Comparison of ENCODE assay signal across 6 cellular contexts in genomic region chr17:4704574-4704907, GRCh38. TPM values are rescaled to one million over a fixed set of nuclear protein-coding genes. Genes with fewer than 3 reads are reported as not detected.
DNase-seq lines count a peak whose midpoint lies in the region; ATAC-seq and TF ChIP-seq lines count a peak whose summit lies in the region.
"Not testable (repeated sequence)": the region's sequence is repeated elsewhere in the genome, so short reads cannot be mapped to it uniquely, and the experiment has no call there.

No MANE protein-coding gene starts in this region.

- peaks cover 53% of the 10 kb centered on the region for H3K79me2 ChIP-seq in HCT116 (ENCODE audit: insufficient read depth, low read length)

- H3K9me3 Mint-ChIP-seq in central memory CD8-positive, alpha-beta T cell; osteocyte (ENCODE audit: unreplicated experiment): not testable (repeated sequence)

- H3K9me2 ChIP-seq in HCT116 (ENCODE audit: insufficient read depth): not testable (repeated sequence)

- TSS peak; percentile 87 for BruUV-seq in HCT116 (replicated peaks; lab: Mats Ljungman, UMichigan)

- not testable (repeated sequence) for H2AFZ ChIP-seq in HCT116 (ENCODE audit: low read depth, low read length, poor library complexity, severe bottlenecking)

- H3K27me3 Mint-ChIP-seq in central memory CD8-positive, alpha-beta T cell; osteocyte (ENCODE audit: unreplicated experiment): not testable (repeated sequence)

- TF ChIP-seq CTCF in HCT116 (IDR thresholded peaks at IDR 0.05 in 2 of 3, conservative IDR thresholded peaks at IDR 0.05 in 1 of 3; ENCODE audit: borderline replicate concordance in 1 of 3, insufficient read depth in 1 of 3, low read depth in 2 of 3, low read length in 2 of 3); WI38 (IDR thresholded peaks at IDR 0.05; ENCODE audit: low read depth, low read length); osteocyte (IDR thresholded peaks at IDR 0.05); uterus (IDR thresholded peaks at IDR 0.05): not testable (repeated sequence)

- H3K27me3 ChIP-seq in HCT116 (ENCODE audit: insufficient read depth, low read length); iPS-15b (ENCODE audit: control insufficient read depth, insufficient read depth, low read length); uterus: not testable (repeated sequence)

- TF ChIP-seq RAD21 in HCT116 (IDR thresholded peaks at IDR 0.05; ENCODE audit: low read depth): not testable (repeated sequence)

- intact Hi-C loops in HCT116 (cut with micrococcal nuclease); uterus (cut with DNase I; ENCODE audit: low total_unique reads): not testable (repeated sequence)

- not testable (repeated sequence) for H3K36me3 ChIP-seq in HCT116 (ENCODE audit: control insufficient read depth in 1 of 2, insufficient read depth in 2 of 2, low read length in 2 of 2); iPS-15b (ENCODE audit: control insufficient read depth, insufficient read depth, low read length); uterus

- H3K27ac Mint-ChIP-seq in central memory CD8-positive, alpha-beta T cell (ENCODE audit: low read depth): peak overlapping the region; percentile 71
- H3K27ac Mint-ChIP-seq in osteocyte (ENCODE audit: unreplicated experiment): peak overlapping the region; percentile 89

- peak; percentile 5; the same call in 1 of the 2 replicates for ATAC-seq in HCT116
- not testable (repeated sequence) for ATAC-seq in central memory CD8-positive, alpha-beta T cell (replicated peaks; ENCODE audit: extremely low read depth, poor library complexity, severe bottlenecking)

- peak overlapping the region; percentile 100 for H3K9ac ChIP-seq in HCT116 (ENCODE audit: low read length)
- peak overlapping the region; percentile 61 for H3K9ac ChIP-seq in iPS-15b (ENCODE audit: low read depth, low read length)

- H3K4me1 Mint-ChIP-seq in central memory CD8-positive, alpha-beta T cell: peaks cover 31% of the 10 kb centered on the region
- H3K4me1 Mint-ChIP-seq in osteocyte (ENCODE audit: unreplicated experiment): peaks cover 38% of the 10 kb centered on the region

- POLR2A ChIA-PET in HCT116 (lab: Charles Lee): not testable (repeated sequence)

- TF ChIP-seq POLR2A in HCT116 (IDR thresholded peaks at IDR 0.05; ENCODE audit: borderline replicate concordance, extremely low read depth, insufficient read depth, insufficient read length); uterus (IDR thresholded peaks at IDR 0.05): not testable (repeated sequence)

- H3K36me3 Mint-ChIP-seq in central memory CD8-positive, alpha-beta T cell (ENCODE audit: insufficient read depth); osteocyte (ENCODE audit: unreplicated experiment): not testable (repeated sequence)

- RAD21 ChIA-PET in HCT116 (lab: Charles Lee; ENCODE audit: low non-redundant PET in 1 of 2, low total read pairs in 2 of 2, uncharacterized antibody in 2 of 2, unreplicated experiment in 2 of 2): not testable (repeated sequence)

- H3K4me1 ChIP-seq in HCT116 (ENCODE audit: control insufficient read depth in 1 of 2, insufficient read depth in 2 of 2, low read length in 2 of 2): peaks cover 10 to 46% of the 10 kb centered on the region in 2 experiments
- H3K4me1 ChIP-seq in iPS-15b (ENCODE audit: control insufficient read depth, insufficient read depth, low read length); uterus: not testable (repeated sequence)

- peak overlapping the region; percentile 63 for H3K4me3 Mint-ChIP-seq in central memory CD8-positive, alpha-beta T cell
- peak overlapping the region; percentile 87 for H3K4me3 Mint-ChIP-seq in osteocyte (ENCODE audit: unreplicated experiment)

- H3K27ac ChIP-seq in HCT116 (ENCODE audit: low read depth, low read length) (peak overlapping the region; percentile 72), uterus (peak overlapping the region; percentile 81 to 85)

- not testable (repeated sequence) for H4K20me1 ChIP-seq in HCT116 (ENCODE audit: insufficient read depth)

- peak overlapping the region; percentile 96 for H3K4me2 ChIP-seq in HCT116 (ENCODE audit: low read length)

- CTCF ChIA-PET in HCT116 (lab: Charles Lee): not testable (repeated sequence)

- H3K4me3 ChIP-seq in HCT116 (replicated peaks in 1 of 2; ENCODE audit: low read depth in 1 of 2, low read length in 2 of 2) (peak overlapping the region; percentile 99 to 100), WI38 (ENCODE audit: low read depth, low read length) (peak overlapping the region; percentile 98), iPS-15b (ENCODE audit: low read depth, low read length) (peak overlapping the region; percentile 91), uterus (peak overlapping the region; percentile 83 to 97)

- H3K9me3 ChIP-seq in HCT116 (ENCODE audit: control insufficient read depth in 1 of 2, insufficient read depth in 1 of 2, low read depth in 1 of 2, low read length in 2 of 2); iPS-15b (ENCODE audit: control insufficient read depth, insufficient read depth, low read length); uterus: not testable (repeated sequence)

- not testable (repeated sequence) for DNase-seq in HCT116 (ENCODE audit: low read depth, low spot score); central memory CD8-positive, alpha-beta T cell (ENCODE audit: low spot score in 2 of 2); osteocyte (ENCODE audit: extremely low spot score, unreplicated experiment); uterus

RNA-seq across cellular contexts. Expression of gene PELP1, which starts 0.6 kb away (rescaled TPM):
- total RNA-seq in HCT116 (2021; ENCODE audit: unreplicated experiment): 93.4 TPM
- polyA plus RNA-seq in HCT116 (2012): 46.9 and 47.5 TPM in 2 replicates
- total RNA-seq in osteocyte: 60.5 and 60.7 TPM in 2 replicates
- 10 to 100 TPM in 3 of 4 donors, 1 to 10 TPM in 1; 7.4 to 56.8 (median 35.8) TPM for total RNA-seq in uterus

RNA-seq across cellular contexts. Expression of gene ARRB2, which starts 5.9 kb away (rescaled TPM):
- total RNA-seq in HCT116 (2021; ENCODE audit: unreplicated experiment): 70.8 TPM
- polyA plus RNA-seq in HCT116 (2012): 74.1 and 74.4 TPM in 2 replicates
- total RNA-seq in osteocyte: 19.4 and 23.6 TPM in 2 replicates
- total RNA-seq in uterus: 10 to 100 TPM; 11.6 to 48.5 (median 40.8) TPM

RNA-seq across cellular contexts. Expression of gene MED11, which starts 26.7 kb away (rescaled TPM):
- total RNA-seq in HCT116 (2021; ENCODE audit: unreplicated experiment) (13.7 TPM), osteocyte (15.3 and 19.4 TPM in 2 replicates), uterus (100 to 1,000 TPM in 1 of 4 donors, 10 to 100 TPM in 2, 1 to 10 TPM in 1; 2.9 to 209 (median 14.0) TPM)
- 16.6 and 19.1 TPM in 2 replicates for polyA plus RNA-seq in HCT116 (2012)

RNA-seq across cellular contexts. Expression of gene ZMYND15, which starts 35.1 kb away (rescaled TPM):
- 2.8 TPM for total RNA-seq in HCT116 (2021; ENCODE audit: unreplicated experiment)
- 1.6 and 2.7 TPM in 2 replicates for polyA plus RNA-seq in HCT116 (2012)
- 0.55 and 0.99 TPM in 2 replicates for total RNA-seq in osteocyte
- under 1 TPM in 2 of 4 donors, not detected in 2; 0.58 to 0.69 TPM for total RNA-seq in uterus

RNA-seq across cellular contexts. Expression of gene CXCL16, which starts 35.2 kb away (rescaled TPM):
- 44.8 TPM for total RNA-seq in HCT116 (2021; ENCODE audit: unreplicated experiment)
- polyA plus RNA-seq in HCT116 (2012): 60.4 and 64.3 TPM in 2 replicates
- total RNA-seq in osteocyte: 11.0 and 12.8 TPM in 2 replicates
- 1 to 10 TPM; 1.0 to 9.1 (median 7.1) TPM for total RNA-seq in uterus
